In genomic region chr9:36521148-36521547, GRCh38 we compare ENCODE assay signal across 38 cellular contexts. TPM values are rescaled to one million over a fixed set of nuclear protein-coding genes. Genes with fewer than 3 reads are reported as not detected.
"Had no signal": no experiment of that assay in that cellular context is flagged by ENCODE, and none has a peak within 500 bp of the region (broad histone marks: within the 10 kb centered on the region; RNA-seq: fewer than 3 reads in every experiment).

No MANE protein-coding gene starts in this region.

- H3K4me3 Mint-ChIP-seq: activated CD4-positive, alpha-beta memory T cell treated with anti-CD3 and anti-CD28 coated beads, Interleukin-2, amount 10 ng/mL, durations not matched to agents 7 days and 5 days; activated CD4-positive, alpha-beta T cell treated with anti-CD3 and anti-CD28 coated beads for 36 hours; activated CD4-positive, alpha-beta T cell treated with anti-CD3 and anti-CD28 coated beads, Interleukin-2, amount 10 ng/mL, durations not matched to agents 7 days and 5 days; activated CD8-positive, alpha-beta memory T cell treated with anti-CD3 and anti-CD28 coated beads, Interleukin-2, amount 10 ng/mL, durations not matched to agents 7 days and 5 days; activated CD8-positive, alpha-beta T cell treated with anti-CD3 and anti-CD28 coated beads, Interleukin-2, amount 10 ng/mL, durations not matched to agents 7 days and 5 days; activated naive CD4-positive, alpha-beta T cell treated with anti-CD3 and anti-CD28 coated beads for 36 hours; activated naive CD8-positive, alpha-beta T cell treated with anti-CD3 and anti-CD28 coated beads, Interleukin-2, amount 10 ng/mL, durations not matched to agents 7 days and 5 days; activated naive CD8-positive, alpha-beta T cell treated with anti-CD3 and anti-CD28 coated beads, Interleukin-2, amount 50 U/mL, for 24 hours; activated T-cell treated with anti-CD3 and anti-CD28 coated beads, Interleukin-2, amount 50 U/mL, for 24 hours; brain; central memory CD8-positive, alpha-beta T cell; T-helper 1 cell treated with Interleukin-12 subunit alpha and Interleukin-12 subunit beta and Interleukin-4 antibody, amounts not matched to agents 30 μg/mL and 1 μg/mL, for 36 hours; T-helper 2 cell treated with Interferon-gamma antibody and Interleukin-4, amounts not matched to agents 5 μg/mL and 100 μg/mL, for 36 hours; WTC11 had no signal

- H3K9me3 ChIP-seq: ascending aorta, colonic mucosa had no signal

- FAIRE-seq: bronchial epithelial cell, TTC549 had no signal

- H3K27me3 ChIP-seq: ascending aorta, cardiac muscle cell, colonic mucosa had no signal

- H3K27me3 Mint-ChIP-seq: activated naive CD8-positive, alpha-beta T cell treated with anti-CD3 and anti-CD28 coated beads, Interleukin-2, amount 50 U/mL, for 24 hours; activated T-cell treated with anti-CD3 and anti-CD28 coated beads, Interleukin-2, amount 50 U/mL, for 24 hours; central memory CD8-positive, alpha-beta T cell had no signal

- ATAC-seq: activated CD4-positive, alpha-beta T cell treated with anti-CD3 and anti-CD28 coated beads for 36 hours; activated CD4-positive, CD25-positive, alpha-beta regulatory T cell treated with anti-CD3 and anti-CD28 coated beads, Interleukin-2, amount 50 U/mL, for 24 hours; activated CD8-positive, alpha-beta memory T cell treated with anti-CD3 and anti-CD28 coated beads, Interleukin-2, amount 10 ng/mL, durations not matched to agents 7 days and 5 days; activated CD8-positive, alpha-beta T cell treated with anti-CD3 and anti-CD28 coated beads, Interleukin-2, amount 10 ng/mL, durations not matched to agents 7 days and 5 days; activated naive CD4-positive, alpha-beta T cell treated with anti-CD3 and anti-CD28 coated beads, Interleukin-2, amount 50 U/mL, for 72 hours; activated naive CD8-positive, alpha-beta T cell treated with anti-CD3 and anti-CD28 coated beads, Interleukin-2, amount 50 U/mL, for 24 hours had no signal

- H3K4me3 ChIP-seq: ascending aorta, cardiac muscle cell, colonic mucosa had no signal

- H3K4me1 ChIP-seq: ascending aorta, colonic mucosa had no signal

- H3K9me3 Mint-ChIP-seq: activated CD4-positive, alpha-beta memory T cell treated with anti-CD3 and anti-CD28 coated beads, Interleukin-2, amount 10 ng/mL, durations not matched to agents 7 days and 5 days; activated CD4-positive, alpha-beta T cell treated with anti-CD3 and anti-CD28 coated beads, Interleukin-2, amount 10 ng/mL, durations not matched to agents 7 days and 5 days; activated naive CD4-positive, alpha-beta T cell treated with anti-CD3 and anti-CD28 coated beads for 36 hours; activated naive CD4-positive, alpha-beta T cell treated with anti-CD3 and anti-CD28 coated beads, Interleukin-2, amount 50 U/mL, for 72 hours; activated naive CD8-positive, alpha-beta T cell treated with anti-CD3 and anti-CD28 coated beads, Interleukin-2, amount 10 ng/mL, durations not matched to agents 7 days and 5 days; activated naive CD8-positive, alpha-beta T cell treated with anti-CD3 and anti-CD28 coated beads, Interleukin-2, amount 50 U/mL, for 24 hours; activated T-cell treated with anti-CD3 and anti-CD28 coated beads, Interleukin-2, amount 50 U/mL, for 24 hours; brain; central memory CD8-positive, alpha-beta T cell; T-helper 1 cell treated with Interleukin-12 subunit alpha and Interleukin-12 subunit beta and Interleukin-4 antibody, amounts not matched to agents 30 μg/mL and 1 μg/mL, for 36 hours; T-helper 2 cell treated with Interferon-gamma antibody and Interleukin-4, amounts not matched to agents 5 μg/mL and 100 μg/mL, for 36 hours; WTC11 had no signal

- DNase-seq: activated CD4-positive, alpha-beta memory T cell treated with anti-CD3 and anti-CD28 coated beads, Interleukin-2, amount 10 ng/mL, durations not matched to agents 7 days and 5 days; activated CD4-positive, alpha-beta T cell treated with anti-CD3 and anti-CD28 coated beads for 1 hour; activated CD4-positive, alpha-beta T cell treated with anti-CD3 and anti-CD28 coated beads for 36 hours; activated CD4-positive, alpha-beta T cell treated with anti-CD3 and anti-CD28 coated beads for 48 hours; activated CD4-positive, alpha-beta T cell treated with anti-CD3 and anti-CD28 coated beads, Interleukin-2, amount 10 ng/mL, durations not matched to agents 7 days and 5 days; activated CD4-positive, alpha-beta T cell treated with anti-CD3 and anti-CD28 coated beads, Interleukin-2, amount 50 U/mL, for 48 hours; activated CD4-positive, CD25-positive, alpha-beta regulatory T cell; activated CD8-positive, alpha-beta memory T cell treated with anti-CD3 and anti-CD28 coated beads for 24 hours; activated CD8-positive, alpha-beta memory T cell treated with anti-CD3 and anti-CD28 coated beads, Interleukin-2, amount 10 ng/mL, durations not matched to agents 7 days and 5 days; activated CD8-positive, alpha-beta memory T cell treated with anti-CD3 and anti-CD28 coated beads, Interleukin-2, amount 50 U/mL, for 48 hours; activated CD8-positive, alpha-beta T cell treated with anti-CD3 and anti-CD28 coated beads, Interleukin-2, amount 10 ng/mL, durations not matched to agents 7 days and 5 days; activated effector memory CD4-positive, alpha-beta T cell treated with anti-CD3 and anti-CD28 coated beads, Interleukin-2, amount 50 U/mL, for 16 hours; activated gamma-delta T cell treated with Interleukin-2 at 50 U/mL for 16 hours; activated naive CD4-positive, alpha-beta T cell; activated naive CD4-positive, alpha-beta T cell treated with anti-CD3 and anti-CD28 coated beads for 36 hours; activated naive CD8-positive, alpha-beta T cell treated with anti-CD3 and anti-CD28 coated beads, Interleukin-2, amount 10 ng/mL, durations not matched to agents 7 days and 5 days; activated naive CD8-positive, alpha-beta T cell treated with anti-CD3 and anti-CD28 coated beads, Interleukin-2, amount 50 U/mL, for 24 hours; activated T-cell treated with anti-CD3 and anti-CD28 coated beads, Interleukin-2, amount 50 U/mL, for 24 hours; activated T-cell treated with anti-CD3 and anti-CD28 coated beads, Interleukin-2, amount 50 U/mL, for 48 hours; amygdala; anterior cingulate cortex; caudate nucleus; cerebellar nuclear complex; colonic mucosa; T-helper 2 cell; T-helper 9 cell; WERI-Rb-1 had no signal

- H3K27ac ChIP-seq: ascending aorta, cardiac muscle cell, colonic mucosa, WERI-Rb-1 had no signal

- H3K27ac Mint-ChIP-seq: activated CD4-positive, alpha-beta memory T cell treated with anti-CD3 and anti-CD28 coated beads, Interleukin-2, amount 10 ng/mL, durations not matched to agents 7 days and 5 days; activated CD4-positive, alpha-beta T cell treated with anti-CD3 and anti-CD28 coated beads for 36 hours; activated CD4-positive, alpha-beta T cell treated with anti-CD3 and anti-CD28 coated beads, Interleukin-2, amount 10 ng/mL, durations not matched to agents 7 days and 5 days; activated CD8-positive, alpha-beta memory T cell treated with anti-CD3 and anti-CD28 coated beads, Interleukin-2, amount 10 ng/mL, durations not matched to agents 7 days and 5 days; activated CD8-positive, alpha-beta T cell treated with anti-CD3 and anti-CD28 coated beads, Interleukin-2, amount 10 ng/mL, durations not matched to agents 7 days and 5 days; activated naive CD4-positive, alpha-beta T cell treated with anti-CD3 and anti-CD28 coated beads for 36 hours; activated naive CD4-positive, alpha-beta T cell treated with anti-CD3 and anti-CD28 coated beads, Interleukin-2, amount 50 U/mL, for 72 hours; activated naive CD8-positive, alpha-beta T cell treated with anti-CD3 and anti-CD28 coated beads, Interleukin-2, amount 10 ng/mL, durations not matched to agents 7 days and 5 days; activated naive CD8-positive, alpha-beta T cell treated with anti-CD3 and anti-CD28 coated beads, Interleukin-2, amount 50 U/mL, for 24 hours; activated T-cell treated with anti-CD3 and anti-CD28 coated beads, Interleukin-2, amount 50 U/mL, for 24 hours; brain; T-helper 1 cell treated with Interleukin-12 subunit alpha and Interleukin-12 subunit beta and Interleukin-4 antibody, amounts not matched to agents 30 μg/mL and 1 μg/mL, for 36 hours; T-helper 2 cell treated with Interferon-gamma antibody and Interleukin-4, amounts not matched to agents 5 μg/mL and 100 μg/mL, for 36 hours had no signal

- H3K36me3 Mint-ChIP-seq: activated CD8-positive, alpha-beta memory T cell treated with anti-CD3 and anti-CD28 coated beads, Interleukin-2, amount 10 ng/mL, durations not matched to agents 7 days and 5 days; activated naive CD4-positive, alpha-beta T cell treated with anti-CD3 and anti-CD28 coated beads, Interleukin-2, amount 50 U/mL, for 72 hours; activated naive CD8-positive, alpha-beta T cell treated with anti-CD3 and anti-CD28 coated beads, Interleukin-2, amount 10 ng/mL, durations not matched to agents 7 days and 5 days; brain; WTC11 had no signal

- H3K36me3 ChIP-seq: ascending aorta, cardiac muscle cell, colonic mucosa, WERI-Rb-1 had no signal

- H3K4me1 Mint-ChIP-seq: activated CD4-positive, alpha-beta memory T cell treated with anti-CD3 and anti-CD28 coated beads, Interleukin-2, amount 10 ng/mL, durations not matched to agents 7 days and 5 days; activated CD4-positive, alpha-beta T cell treated with anti-CD3 and anti-CD28 coated beads for 36 hours; activated CD4-positive, alpha-beta T cell treated with anti-CD3 and anti-CD28 coated beads, Interleukin-2, amount 10 ng/mL, durations not matched to agents 7 days and 5 days; activated CD8-positive, alpha-beta memory T cell treated with anti-CD3 and anti-CD28 coated beads, Interleukin-2, amount 10 ng/mL, durations not matched to agents 7 days and 5 days; activated naive CD8-positive, alpha-beta T cell treated with anti-CD3 and anti-CD28 coated beads, Interleukin-2, amount 50 U/mL, for 24 hours; brain; central memory CD8-positive, alpha-beta T cell had no signal

RNA-seq across cellular contexts. Expression of gene MELK, which starts 51.5 kb away (rescaled TPM):
- total RNA-seq: ascending aorta had no signal
